Comparison of ENCODE assay signal across 29 cellular contexts in the genomic region with DNA sequence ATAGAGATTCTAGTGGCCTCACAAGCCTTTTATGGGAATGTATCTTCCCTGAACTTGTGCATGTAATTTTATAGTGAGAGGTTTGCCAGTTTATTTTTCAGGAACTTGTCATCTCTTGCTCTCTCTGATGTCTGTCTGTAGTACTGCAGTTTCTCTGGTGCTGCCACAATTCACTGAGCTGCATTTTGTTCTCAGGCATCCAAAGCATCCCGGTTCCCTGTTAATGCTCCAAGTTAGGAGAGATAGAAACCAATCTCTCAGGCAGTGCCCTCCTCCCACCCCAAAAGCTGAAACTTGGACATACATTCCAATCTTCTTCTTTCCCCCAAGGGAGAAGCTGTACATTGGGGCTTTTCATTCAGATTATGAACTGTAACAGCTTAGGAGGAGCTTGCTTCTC. TPM values are rescaled to one million over a fixed set of nuclear protein-coding genes. Genes with fewer than 3 reads are reported as not detected.
"Had no signal": no experiment of that assay in that cellular context is flagged by ENCODE, and none has a peak within 500 bp of the region (broad histone marks: within the 10 kb centered on the region; RNA-seq: fewer than 3 reads in every experiment).

No MANE protein-coding gene starts in this region.

- H3K4me1 Mint-ChIP-seq: activated naive CD8-positive, alpha-beta T cell treated with anti-CD3 and anti-CD28 coated beads, Interleukin-2, amount 10 ng/mL, durations not matched to agents 7 days and 5 days; mesothelial cell of epicardium; naive B cell; nephron progenitor cell; stimulated activated effector memory CD8-positive, alpha-beta T cell treated with anti-CD3 and anti-CD28 coated beads, Interleukin-12 subunit alpha, Interleukin-12 subunit beta, amount 100 ng/mL, for 72 hours had no signal

- H3K4me3 Mint-ChIP-seq: activated naive CD4-positive, alpha-beta T cell treated with anti-CD3 and anti-CD28 coated beads for 36 hours; activated naive CD8-positive, alpha-beta T cell treated with anti-CD3 and anti-CD28 coated beads, Interleukin-2, amount 10 ng/mL, durations not matched to agents 7 days and 5 days; mesothelial cell of epicardium; nephron progenitor cell; stimulated activated effector memory CD8-positive, alpha-beta T cell treated with anti-CD3 and anti-CD28 coated beads, Interleukin-12 subunit alpha, Interleukin-12 subunit beta, amount 100 ng/mL, for 72 hours; stimulated activated naive CD8-positive, alpha-beta T cell treated with anti-CD3 and anti-CD28 coated beads, Interleukin-15, Interleukin-2, amounts not matched to agents 100 ng/mL and 50 ng/mL, for 24 hours; T-helper 2 cell treated with Interferon-gamma antibody and Interleukin-4, amounts not matched to agents 5 μg/mL and 100 μg/mL, for 36 hours had no signal

- H3K27me3 ChIP-seq: ascending aorta, brain microvascular endothelial cell, heart left ventricle, pancreas, sigmoid colon had no signal

- DNase-seq: activated CD4-positive, alpha-beta T cell treated with anti-CD3 and anti-CD28 coated beads for 4 hours; activated CD4-positive, alpha-beta T cell treated with anti-CD3 and anti-CD28 coated beads, Interleukin-2, amount 50 U/mL, for 4 hours; activated effector memory CD4-positive, alpha-beta T cell treated with anti-CD3 and anti-CD28 coated beads, Interleukin-2, amount 50 U/mL, for 16 hours; activated naive CD4-positive, alpha-beta T cell treated with anti-CD3 and anti-CD28 coated beads for 36 hours; activated naive CD8-positive, alpha-beta T cell treated with anti-CD3 and anti-CD28 coated beads, Interleukin-2, amount 10 ng/mL, durations not matched to agents 7 days and 5 days; activated T-cell treated with anti-CD3 and anti-CD28 coated beads for 4 hours; brain microvascular endothelial cell; caudate nucleus; cortex of kidney; foreskin fibroblast; heart left ventricle; hypothalamus; left ventricle myocardium inferior; naive B cell; nephron progenitor cell; nucleus accumbens; pancreas; sigmoid colon; small intestine; stimulated activated CD4-positive, alpha-beta T cell treated with anti-CD3 and anti-CD28 coated beads, Interleukin-4, amount 100 ng/mL, for 24 hours; T-helper 1 cell; trophoblast cell had no signal

- H3K4me3 ChIP-seq: ascending aorta, heart left ventricle, left ventricle myocardium inferior, pancreas, prostate gland, sigmoid colon, thoracic aorta had no signal

- H3K36me3 Mint-ChIP-seq: activated naive CD8-positive, alpha-beta T cell treated with anti-CD3 and anti-CD28 coated beads, Interleukin-2, amount 10 ng/mL, durations not matched to agents 7 days and 5 days; stimulated activated effector memory CD8-positive, alpha-beta T cell treated with anti-CD3 and anti-CD28 coated beads, Interleukin-12 subunit alpha, Interleukin-12 subunit beta, amount 100 ng/mL, for 72 hours had no signal

- H3K9me3 ChIP-seq: prostate gland had no signal

- H3K27ac ChIP-seq: ascending aorta, brain microvascular endothelial cell, heart left ventricle, left ventricle myocardium inferior, pancreas, prostate gland, thoracic aorta had no signal

- H3K27ac Mint-ChIP-seq: activated naive CD4-positive, alpha-beta T cell treated with anti-CD3 and anti-CD28 coated beads for 36 hours; activated naive CD8-positive, alpha-beta T cell treated with anti-CD3 and anti-CD28 coated beads, Interleukin-2, amount 10 ng/mL, durations not matched to agents 7 days and 5 days; mesothelial cell of epicardium; nephron progenitor cell; stimulated activated effector memory CD8-positive, alpha-beta T cell treated with anti-CD3 and anti-CD28 coated beads, Interleukin-12 subunit alpha, Interleukin-12 subunit beta, amount 100 ng/mL, for 72 hours; stimulated activated naive CD8-positive, alpha-beta T cell treated with anti-CD3 and anti-CD28 coated beads, Interleukin-15, Interleukin-2, amounts not matched to agents 100 ng/mL and 50 ng/mL, for 24 hours; T-helper 2 cell treated with Interferon-gamma antibody and Interleukin-4, amounts not matched to agents 5 μg/mL and 100 μg/mL, for 36 hours had no signal

- H3K27me3 Mint-ChIP-seq: activated naive CD8-positive, alpha-beta T cell treated with anti-CD3 and anti-CD28 coated beads, Interleukin-2, amount 10 ng/mL, durations not matched to agents 7 days and 5 days; naive B cell; stimulated activated naive CD8-positive, alpha-beta T cell treated with anti-CD3 and anti-CD28 coated beads, Interleukin-15, Interleukin-2, amounts not matched to agents 100 ng/mL and 50 ng/mL, for 24 hours had no signal

- H3K36me3 ChIP-seq: brain microvascular endothelial cell, heart left ventricle, left ventricle myocardium inferior, pancreas, prostate gland, sigmoid colon, thoracic aorta had no signal

- H3K4me1 ChIP-seq: ascending aorta, left ventricle myocardium inferior, pancreas, prostate gland had no signal

RNA-seq across cellular contexts. Expression of a gene that starts 30.1 kb away (rescaled TPM):
- total RNA-seq: activated naive CD4-positive, alpha-beta T cell treated with anti-CD3 and anti-CD28 coated beads for 36 hours; activated naive CD8-positive, alpha-beta T cell treated with anti-CD3 and anti-CD28 coated beads, Interleukin-2, amount 10 ng/mL, durations not matched to agents 7 days and 5 days had no signal
